In genomic region chr3:9731206-9732079, GRCh38 we compare ENCODE assay signal across 1 cellular context.
TF ChIP-seq lines count a peak whose summit lies in the region.

Gene BRPF1 (plus strand): TSS chr3:9731735. CDS start chr3:9734141, 2,406 bp downstream.

TF ChIP-seq in K562, 482 proteins besides CTCF, POLR2A, EP300 and RAD21 (continued from another document and continues in another):
- TF ChIP-seq HES1 (IDR thresholded peaks at IDR 0.05; ENCODE audit: low read depth) (no peak), ZNF134 (CRISPR knock-in tag; conservative IDR thresholded peaks at IDR 0.05) (no peak), POLR2G (IDR thresholded peaks at IDR 0.05; ENCODE audit: low read depth, low read length) (peak; percentile 95), EZH2 (IDR thresholded peaks at IDR 0.05; ENCODE audit: borderline replicate concordance, low read depth, low read length) (no peak), ZNF764 (CRISPR knock-in tag; IDR thresholded peaks at IDR 0.05; ENCODE audit: low read depth) (0 out of 2 replicates have a peak, but pooled peaks have one; percentile 28), PREB (CRISPR knock-in tag; IDR thresholded peaks at IDR 0.05) (peak; percentile 70; the same call in 1 of the 2 replicates), ZNF23 (CRISPR knock-in tag; IDR thresholded peaks at IDR 0.05) (no peak), E2F5 (CRISPR knock-in tag; IDR thresholded peaks at IDR 0.05) (no peak), GTF2E2 (tag; IDR thresholded peaks at IDR 0.05) (no peak; the same call in 1 of the 2 replicates), ZNF584 (CRISPR knock-in tag; IDR thresholded peaks at IDR 0.05; ENCODE audit: low read depth) (no peak), ATF7 (IDR thresholded peaks at IDR 0.05) (peak; percentile 83), KAT7 (CRISPR knock-in tag; IDR thresholded peaks at IDR 0.05; ENCODE audit: borderline replicate concordance) (peak; percentile 94; the same call in 1 of the 2 replicates), CBFA2T3 (IDR thresholded peaks at IDR 0.05) (peak; percentile 34; the same call in 1 of the 2 replicates), NEUROD1 (IDR thresholded peaks at IDR 0.05; ENCODE audit: borderline replicate concordance, low read depth, low read length, partially characterized antibody) (peak; percentile 51), KHSRP (IDR thresholded peaks at IDR 0.05) (no peak), CSDE1 (IDR thresholded peaks at IDR 0.05) (no peak), MAFK (IDR thresholded peaks at IDR 0.05; ENCODE audit: low read length) (no peak), L3MBTL2 (IDR thresholded peaks at IDR 0.05) (peak; percentile 78), HIVEP1 (CRISPR knock-in tag; IDR thresholded peaks at IDR 0.05) (no peak), DPF2 (IDR thresholded peaks at IDR 0.05) (no peak), RREB1 (CRISPR knock-in tag; IDR thresholded peaks at IDR 0.05) (0 out of 2 replicates have a peak, but pooled peaks have one; percentile 59), RFX1 (IDR thresholded peaks at IDR 0.05) (no peak), ZBTB33 (CRISPR knock-in tag; IDR thresholded peaks at IDR 0.05) (no peak; the same call in 1 of the 2 replicates), NR4A1 (CRISPR knock-in tag; IDR thresholded peaks at IDR 0.05) (peak; percentile 92; the same call in 1 of the 2 replicates), NR4A1 (tag; IDR thresholded peaks at IDR 0.05) (peak; percentile 91), PHB2 (IDR thresholded peaks at IDR 0.05; ENCODE audit: low read depth) (no peak), ZBED1 (IDR thresholded peaks at IDR 0.05) (no peak), NKRF (IDR thresholded peaks at IDR 0.05; ENCODE audit: borderline replicate concordance) (no peak; the same call in 1 of the 2 replicates), ZNF766 (CRISPR knock-in tag; conservative IDR thresholded peaks at IDR 0.05) (no peak), RBBP5 (IDR thresholded peaks at IDR 0.05; ENCODE audit: borderline replicate concordance, insufficient read depth, low read length, poor library complexity, severe bottlenecking) (peak; percentile 98), GATAD2B (IDR thresholded peaks at IDR 0.05; ENCODE audit: borderline replicate concordance) (no peak), SIN3A (IDR thresholded peaks at IDR 0.05; ENCODE audit: borderline replicate concordance in 2 of 2, control insufficient read depth in 1 of 2, low read depth in 2 of 2, low read length in 2 of 2) (no peak), IRF1 (CRISPR knock-in tag; IDR thresholded peaks at IDR 0.05; ENCODE audit: borderline replicate concordance) (no peak; the same call in 1 of the 2 replicates), MED1 (CRISPR knock-in tag; IDR thresholded peaks at IDR 0.05; ENCODE audit: borderline replicate concordance) (no peak), CEBPB (tag; IDR thresholded peaks at IDR 0.05) (no peak), CUX1 (CRISPR knock-in tag; IDR thresholded peaks at IDR 0.05) (no peak), ZBTB7A (IDR thresholded peaks at IDR 0.05; ENCODE audit: borderline replicate concordance, control insufficient read depth, low read depth, low read length) (peak; percentile 60; the same call in 1 of the 2 replicates), MNT (conservative IDR thresholded peaks at IDR 0.05) (peak; percentile 93 to 97), ZNF778 (CRISPR knock-in tag; IDR thresholded peaks at IDR 0.05) (no peak), CBX2 (IDR thresholded peaks at IDR 0.05; ENCODE audit: insufficient read depth, low read length, poor library complexity, severe bottlenecking) (no peak), ZNF77 (CRISPR knock-in tag; IDR thresholded peaks at IDR 0.05) (no peak)
